15 cellular contexts compared by ENCODE assay signal in genomic region chr2:190888449-190888848, GRCh38. TPM values are rescaled to one million over a fixed set of nuclear protein-coding genes. Genes with fewer than 3 reads are reported as not detected.
DNase-seq lines count a peak whose midpoint lies in the region; ATAC-seq and TF ChIP-seq lines count a peak whose summit lies in the region.
"Had no signal": no experiment of that assay in that cellular context is flagged by ENCODE, and none has a peak within 500 bp of the region (broad histone marks: within the 10 kb centered on the region; RNA-seq: fewer than 3 reads in every experiment).

No MANE protein-coding gene starts in this region.

- H3K9ac ChIP-seq in adipocyte (ENCODE audit: low read length) = peak overlapping the region; percentile 31

- CTCF ChIA-PET in naive thymus-derived CD4-positive, alpha-beta T cell (lab: Charles Lee) = interaction anchor here (1.2 to 1.9 kb wide), 2 partner anchors 38 to 59 kb away, joined by 4 to 6 read pairs; no protein-coding TSS in a partner anchor

- H3K27ac Mint-ChIP-seq in naive thymus-derived CD4-positive, alpha-beta T cell = peak overlapping the region in 7 of 9 donors; percentile 5 to 84 (median 58)

- peak overlapping the region in 9 of 10 donors; percentile 21 to 90 (median 55) for H3K4me3 Mint-ChIP-seq in naive thymus-derived CD4-positive, alpha-beta T cell

- H3K27me3 Mint-ChIP-seq in naive thymus-derived CD4-positive, alpha-beta T cell = no peaks in the 10 kb centered on the region

- H3K27me3 ChIP-seq in DOHH2 (ENCODE audit: control insufficient read depth, low read length) (no peaks in the 10 kb centered on the region), adipocyte (replicated peaks; ENCODE audit: control insufficient read depth, insufficient read depth, low read length) (no peaks in the 10 kb centered on the region)
- H3K27me3 ChIP-seq in naive thymus-derived CD4-positive, alpha-beta T cell (ENCODE audit: control insufficient read depth in 2 of 2, insufficient read depth in 2 of 2, low read length in 2 of 2) = no peaks in the 10 kb centered on the region

- H3K27ac ChIP-seq in DOHH2 (ENCODE audit: low read depth, low read length) = no peak overlapping the region
- no peak overlapping the region for H3K27ac ChIP-seq in naive thymus-derived CD4-positive, alpha-beta T cell (ENCODE audit: low read depth, low read length)
- H3K27ac ChIP-seq: VCaP had no signal

- no peaks in the 10 kb centered on the region for H3K9me3 ChIP-seq in DOHH2 (ENCODE audit: control insufficient read depth, insufficient read depth, low read length)
- no peaks in the 10 kb centered on the region for H3K9me3 ChIP-seq in adipocyte (ENCODE audit: control insufficient read depth, low read length)
- no peaks in the 10 kb centered on the region for H3K9me3 ChIP-seq in naive thymus-derived CD4-positive, alpha-beta T cell (ENCODE audit: control insufficient read depth in 2 of 3, low read length in 3 of 3)

- peak overlapping the region; percentile 12; the same call in 1 of the 2 replicates for H3K4me2 ChIP-seq in DOHH2 (ENCODE audit: low read length)

- intact Hi-C loops in naive thymus-derived CD4-positive, alpha-beta T cell (cut with micrococcal nuclease) = loop anchor here (1.0 to 10.0 kb wide), 3 partner anchors 8 to 1304 kb away; partner anchors contain the start of genes ANKAR (in 1 of the 2) and SLC40A1 (in 1 of the 2)

- peaks cover 79% of the 10 kb centered on the region for H3K36me3 ChIP-seq in DOHH2 (ENCODE audit: control insufficient read depth, low read length)
- H3K36me3 ChIP-seq in adipocyte (ENCODE audit: control insufficient read depth, insufficient read depth, low read length, severe bottlenecking) = peaks cover 19% of the 10 kb centered on the region
- H3K36me3 ChIP-seq in naive thymus-derived CD4-positive, alpha-beta T cell (ENCODE audit: control insufficient read depth in 2 of 3, insufficient read depth in 3 of 3, low read length in 3 of 3) = peaks cover 0 to 6% (median 3%) of the 10 kb centered on the region in 3 experiments

- peaks cover 100% of the 10 kb centered on the region for H3K79me2 ChIP-seq in DOHH2 (ENCODE audit: control insufficient read depth, low read length)

- H3K4me1 ChIP-seq in DOHH2 (ENCODE audit: control insufficient read depth, low read length) (peaks cover 77% of the 10 kb centered on the region), adipocyte (ENCODE audit: control insufficient read depth, insufficient read depth, low read length) (peaks cover 55% of the 10 kb centered on the region)
- peaks cover 23 to 62% of the 10 kb centered on the region in 2 donors for H3K4me1 ChIP-seq in naive thymus-derived CD4-positive, alpha-beta T cell (ENCODE audit: control insufficient read depth in 2 of 2, insufficient read depth in 2 of 2, low read length in 2 of 2)

- DNase-seq in AG10803 (ENCODE audit: low read depth) = no peak
- DNase-seq in adipocyte (ENCODE audit: low read depth) = no peak
- DNase-seq in naive thymus-derived CD4-positive, alpha-beta T cell = no peak
- DNase-seq in SHP77 treated with DMSO at 0.1 percent for 48 hours (lab: John Stamatoyannopoulos, UW) = no peak
- DNase-seq: central memory CD4-positive, alpha-beta T cell; COR-L47; NCI-H1694 treated with DMSO at 0.1 percent for 48 hours; NCI-H69; retina; substantia nigra had no signal

- H3F3A ChIP-seq in DOHH2 (ENCODE audit: control insufficient read depth, insufficient read depth) = no peaks in the 10 kb centered on the region

- peaks cover 51 to 93% (median 75%) of the 10 kb centered on the region in 7 donors for H3K4me1 Mint-ChIP-seq in naive thymus-derived CD4-positive, alpha-beta T cell

- no peaks in the 10 kb centered on the region for H3K9me2 ChIP-seq in DOHH2 (replicated peaks; ENCODE audit: control insufficient read depth, low read length)

- no peak for TF ChIP-seq CTCF in AG10803 (conservative IDR thresholded peaks at IDR 0.05; ENCODE audit: low read length)
- TF ChIP-seq CTCF in DOHH2 (IDR thresholded peaks at IDR 0.05; ENCODE audit: low read depth, low read length, poor library complexity, severe bottlenecking) = no peak

- ATAC-seq in naive thymus-derived CD4-positive, alpha-beta T cell = no peak
- ATAC-seq in GM19463 (IDR thresholded peaks at IDR 0.05; ENCODE audit: unreplicated experiment) = no peak
- no peak for ATAC-seq in HG03159 (IDR thresholded peaks at IDR 0.05; ENCODE audit: unreplicated experiment)
- ATAC-seq: Right ventricle myocardium inferior had no signal

- peaks cover 36% of the 10 kb centered on the region; the same call in 1 of the 2 replicates for H4K20me1 ChIP-seq in DOHH2 (ENCODE audit: control insufficient read depth, insufficient read depth, low read depth, low read length)

- peaks cover 0 to 20% (median 4%) of the 10 kb centered on the region in 5 donors for H3K36me3 Mint-ChIP-seq in naive thymus-derived CD4-positive, alpha-beta T cell

- no peaks in the 10 kb centered on the region for H3K9me3 Mint-ChIP-seq in naive thymus-derived CD4-positive, alpha-beta T cell

- peak overlapping the region; percentile 28 for H3K4me3 ChIP-seq in AG10803 (ENCODE audit: low read length)
- H3K4me3 ChIP-seq in DOHH2 (ENCODE audit: low read length) = no peak overlapping the region
- peak overlapping the region; percentile 65 for H3K4me3 ChIP-seq in adipocyte (ENCODE audit: low read length)
- no peak overlapping the region for H3K4me3 ChIP-seq in naive thymus-derived CD4-positive, alpha-beta T cell (ENCODE audit: low read length)

- POLR2A ChIA-PET in naive thymus-derived CD4-positive, alpha-beta T cell (lab: Charles Lee) = interaction anchor here (0.8 to 5.9 kb wide), 3 partner anchors 7 to 83 kb away, joined by 3 to 63 read pairs (median 3); partner anchors contain the start of gene GLS

RNA-seq across cellular contexts. Expression of gene GLS, which starts 7.8 kb away (rescaled TPM):
- total RNA-seq in naive thymus-derived CD4-positive, alpha-beta T cell = 100 to 1,000 TPM; 167 to 234 (median 202) TPM
- 10 to 100 TPM; 34.6 to 47.9 TPM for polyA plus RNA-seq in naive thymus-derived CD4-positive, alpha-beta T cell

Comparison
In these comparisons a context has a peak if more than half of its experiments do, and no peak if none do; other contexts are left out.
1. H3K4me3 ChIP-seq: peak in AG10803 (single experiment) and adipocyte (single experiment); none in DOHH2 (single experiment) and naive thymus-derived CD4-positive, alpha-beta T cell (single experiment).